ENCODE assay signal across 29 cellular contexts in genomic region chr6:28159029-28159607, GRCh38.
"Had no signal": no experiment of that assay in that cellular context is flagged by ENCODE, and none has a peak within 500 bp of the region (broad histone marks: within the 10 kb centered on the region; RNA-seq: fewer than 3 reads in every experiment).

No MANE protein-coding gene starts in this region.

- H3K27ac Mint-ChIP-seq: dendritic cell treated with granulocyte-macrophage colony-stimulating factor and Interleukin-4, amounts not matched to agents 40 ng/mL and 50 ng/mL, for 4 days; effector memory CD8-positive, alpha-beta T cell; endodermal cell had no signal

- H3K4me3 Mint-ChIP-seq: dendritic cell treated with granulocyte-macrophage colony-stimulating factor and Interleukin-4, amounts not matched to agents 40 ng/mL and 50 ng/mL, for 4 days; effector memory CD8-positive, alpha-beta T cell; endodermal cell had no signal

- FAIRE-seq: colon, endometrium, endothelial cell of umbilical vein, frontal cortex had no signal

- H3K4me1 ChIP-seq: colonic mucosa, foreskin keratinocyte had no signal

- H3K27me3 ChIP-seq: colonic mucosa, dorsolateral prefrontal cortex, esophagus muscularis mucosa, esophagus squamous epithelium, foreskin keratinocyte, gastrocnemius medialis, gastroesophageal sphincter, heart left ventricle, heart right ventricle, hepatocyte had no signal

- H3K4me3 ChIP-seq: colonic mucosa, coronary artery, dorsolateral prefrontal cortex, esophagus muscularis mucosa, esophagus squamous epithelium, gastrocnemius medialis, gastroesophageal sphincter, heart left ventricle, heart right ventricle, hepatocyte had no signal

- H3K9me3 Mint-ChIP-seq: effector memory CD8-positive, alpha-beta T cell had no signal

- H3K27ac ChIP-seq: colonic mucosa, coronary artery, dorsolateral prefrontal cortex, epithelial cell of prostate, esophagus muscularis mucosa, esophagus squamous epithelium, foreskin keratinocyte, gastrocnemius medialis, gastroesophageal sphincter, heart left ventricle, heart right ventricle, hepatocyte had no signal

- H3K4me2 ChIP-seq: hepatocyte had no signal

- H3K27me3 Mint-ChIP-seq: effector memory CD8-positive, alpha-beta T cell had no signal

- H3K79me2 ChIP-seq: hepatocyte had no signal

- H3K4me1 Mint-ChIP-seq: endodermal cell had no signal

- ATAC-seq: effector memory CD8-positive, alpha-beta T cell; esophagus mucosa; foreskin keratinocyte; gastrocnemius medialis; gastroesophageal sphincter; heart left ventricle; heart right ventricle had no signal

- DNase-seq: colonic mucosa; cortex of kidney; dermis blood vessel endothelial cell; dorsolateral prefrontal cortex; effector CD4-positive, alpha-beta T cell; effector CD8-positive, alpha-beta T cell; effector memory CD4-positive, alpha-beta T cell; effector memory CD8-positive, alpha-beta T cell; endodermal cell; erythroblast; esophagus squamous epithelium; foreskin fibroblast; foreskin keratinocyte; foreskin melanocyte; gastrocnemius medialis; head of caudate nucleus; heart left ventricle; heart right ventricle had no signal

- H2AFZ ChIP-seq: hepatocyte had no signal

- H3K9me3 ChIP-seq: colonic mucosa, esophagus muscularis mucosa, esophagus squamous epithelium, gastrocnemius medialis, gastroesophageal sphincter, heart left ventricle, heart right ventricle had no signal
